1 cellular context compared by ENCODE assay signal in the genomic region with DNA sequence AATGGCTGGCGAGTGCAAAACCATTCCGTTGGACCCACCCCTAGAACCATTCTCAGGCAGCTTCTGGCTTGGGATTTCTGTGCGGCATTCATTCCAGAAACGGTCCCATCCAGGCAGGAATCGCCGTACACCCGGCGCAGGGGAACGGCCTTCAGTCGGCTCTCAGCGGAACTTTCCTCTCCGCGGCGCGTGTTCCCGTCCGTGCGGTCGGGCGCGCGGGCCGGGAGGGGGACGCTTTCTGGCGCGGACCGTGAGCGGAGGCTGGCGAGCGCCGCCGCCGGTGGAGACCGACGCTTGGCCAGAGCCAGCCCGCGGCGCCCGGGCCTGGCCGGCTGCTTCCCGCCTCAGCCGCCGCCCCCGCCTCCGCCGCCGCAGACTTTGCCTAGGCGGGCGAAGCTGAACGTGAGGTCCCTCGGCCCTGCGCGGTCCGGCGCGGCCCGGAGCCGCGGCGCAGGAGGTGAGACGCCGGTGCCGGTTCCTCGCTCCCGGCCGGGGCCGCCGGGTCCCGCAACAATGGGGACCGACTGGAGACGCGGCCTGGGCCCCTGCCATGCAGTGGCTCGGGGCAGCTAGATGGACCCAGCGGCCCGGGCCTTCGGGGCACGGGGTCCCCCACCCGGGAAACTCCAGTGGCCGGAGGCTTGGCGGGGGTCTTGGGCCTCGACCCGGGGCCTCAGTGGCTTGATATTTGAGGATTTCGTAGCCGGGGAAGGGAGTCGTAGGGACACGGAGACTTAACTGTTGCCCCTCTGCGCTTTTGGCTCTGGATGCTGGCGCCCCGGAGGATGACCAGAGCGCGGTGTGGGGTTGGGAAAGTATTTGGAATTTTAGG.
TF ChIP-seq lines count a peak whose summit lies in the region.

A gene with protein sequence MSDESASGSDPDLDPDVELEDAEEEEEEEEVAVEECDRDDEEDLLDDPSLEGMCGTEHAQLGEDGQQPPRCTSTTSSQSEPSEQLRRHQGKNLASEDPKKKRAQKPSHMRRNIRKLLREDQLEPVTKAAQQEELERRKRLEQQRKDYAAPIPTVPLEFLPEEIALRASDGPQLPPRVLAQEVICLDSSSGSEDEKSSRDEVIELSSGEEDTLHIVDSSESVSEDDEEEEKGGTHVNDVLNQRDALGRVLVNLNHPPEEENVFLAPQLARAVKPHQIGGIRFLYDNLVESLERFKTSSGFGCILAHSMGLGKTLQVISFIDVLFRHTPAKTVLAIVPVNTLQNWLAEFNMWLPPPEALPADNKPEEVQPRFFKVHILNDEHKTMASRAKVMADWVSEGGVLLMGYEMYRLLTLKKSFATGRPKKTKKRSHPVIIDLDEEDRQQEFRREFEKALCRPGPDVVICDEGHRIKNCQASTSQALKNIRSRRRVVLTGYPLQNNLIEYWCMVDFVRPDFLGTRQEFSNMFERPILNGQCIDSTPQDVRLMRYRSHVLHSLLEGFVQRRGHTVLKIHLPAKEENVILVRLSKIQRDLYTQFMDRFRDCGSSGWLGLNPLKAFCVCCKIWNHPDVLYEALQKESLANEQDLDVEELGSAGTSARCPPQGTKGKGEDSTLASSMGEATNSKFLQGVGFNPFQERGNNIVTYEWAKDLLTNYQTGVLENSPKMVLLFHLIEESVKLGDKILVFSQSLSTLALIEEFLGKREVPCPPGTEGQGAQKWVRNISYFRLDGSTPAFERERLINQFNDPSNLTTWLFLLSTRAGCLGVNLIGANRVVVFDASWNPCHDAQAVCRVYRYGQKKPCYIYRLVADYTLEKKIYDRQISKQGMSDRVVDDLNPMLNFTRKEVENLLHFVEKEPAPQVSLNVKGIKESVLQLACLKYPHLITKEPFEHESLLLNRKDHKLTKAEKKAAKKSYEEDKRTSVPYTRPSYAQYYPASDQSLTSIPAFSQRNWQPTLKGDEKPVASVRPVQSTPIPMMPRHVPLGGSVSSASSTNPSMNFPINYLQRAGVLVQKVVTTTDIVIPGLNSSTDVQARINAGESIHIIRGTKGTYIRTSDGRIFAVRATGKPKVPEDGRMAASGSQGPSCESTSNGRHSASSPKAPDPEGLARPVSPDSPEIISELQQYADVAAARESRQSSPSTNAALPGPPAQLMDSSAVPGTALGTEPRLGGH (N-terminal part only) (plus strand): TSS at position 261 of the 832 bp plus-strand sequence. CDS start 51,702 bp downstream, outside the sequence.

TF ChIP-seq in K562, 482 proteins besides CTCF, POLR2A, EP300 and RAD21 (continued from another document and continues in another):
- TF ChIP-seq CHD7 (IDR thresholded peaks at IDR 0.05; ENCODE audit: low read depth, low read length) (peak; percentile 50), YY1 (IDR thresholded peaks at IDR 0.05; ENCODE audit: borderline replicate concordance in 1 of 3, control insufficient read depth in 1 of 3, extremely low read depth in 1 of 3, insufficient read depth in 3 of 3, insufficient read length in 1 of 3, insufficient replicate concordance in 2 of 3, low read depth in 1 of 3, low read length in 2 of 3) (peak in 2 of 3 experiments; percentile 60 to 69), MCM2 (IDR thresholded peaks at IDR 0.05; ENCODE audit: low read depth) (no peak), ZEB2 (IDR thresholded peaks at IDR 0.05) (peak; percentile 86), GTF2A2 (tag; IDR thresholded peaks at IDR 0.05) (0 out of 2 replicates have a peak, but pooled peaks have one; percentile 42), ILK (tag; IDR thresholded peaks at IDR 0.05; ENCODE audit: borderline replicate concordance, low read depth) (no peak), PRPF4 (IDR thresholded peaks at IDR 0.05; ENCODE audit: insufficient read depth, low read depth, low read length, poor library complexity, severe bottlenecking) (no peak), CCNT2 (IDR thresholded peaks at IDR 0.05; ENCODE audit: borderline replicate concordance, extremely low read depth, insufficient read length, low read depth, low read length) (peak; percentile 60), MEIS2 (IDR thresholded peaks at IDR 0.05; ENCODE audit: partially characterized antibody) (no peak), MED1 (CRISPR knock-in tag; IDR thresholded peaks at IDR 0.05; ENCODE audit: borderline replicate concordance) (0 out of 2 replicates have a peak, but pooled peaks have one; percentile 45), BRF1 (IDR thresholded peaks at IDR 0.05; ENCODE audit: borderline replicate concordance, extremely low read depth, insufficient read length) (no peak), ZNF324 (CRISPR knock-in tag; IDR thresholded peaks at IDR 0.05) (no peak), XRCC5 (IDR thresholded peaks at IDR 0.05; ENCODE audit: low read depth, low read length) (peak; percentile 95), SNIP1 (IDR thresholded peaks at IDR 0.05; ENCODE audit: low read depth) (no peak), ZBED1 (IDR thresholded peaks at IDR 0.05) (no peak)
- TF ChIP-seq, protein P1, sequence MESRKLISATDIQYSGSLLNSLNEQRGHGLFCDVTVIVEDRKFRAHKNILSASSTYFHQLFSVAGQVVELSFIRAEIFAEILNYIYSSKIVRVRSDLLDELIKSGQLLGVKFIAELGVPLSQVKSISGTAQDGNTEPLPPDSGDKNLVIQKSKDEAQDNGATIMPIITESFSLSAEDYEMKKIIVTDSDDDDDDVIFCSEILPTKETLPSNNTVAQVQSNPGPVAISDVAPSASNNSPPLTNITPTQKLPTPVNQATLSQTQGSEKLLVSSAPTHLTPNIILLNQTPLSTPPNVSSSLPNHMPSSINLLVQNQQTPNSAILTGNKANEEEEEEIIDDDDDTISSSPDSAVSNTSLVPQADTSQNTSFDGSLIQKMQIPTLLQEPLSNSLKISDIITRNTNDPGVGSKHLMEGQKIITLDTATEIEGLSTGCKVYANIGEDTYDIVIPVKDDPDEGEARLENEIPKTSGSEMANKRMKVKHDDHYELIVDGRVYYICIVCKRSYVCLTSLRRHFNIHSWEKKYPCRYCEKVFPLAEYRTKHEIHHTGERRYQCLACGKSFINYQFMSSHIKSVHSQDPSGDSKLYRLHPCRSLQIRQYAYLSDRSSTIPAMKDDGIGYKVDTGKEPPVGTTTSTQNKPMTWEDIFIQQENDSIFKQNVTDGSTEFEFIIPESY (CRISPR knock-in tag; IDR thresholded peaks at IDR 0.05) = 0 out of 2 replicates have a peak, but pooled peaks have one; percentile 61
- TF ChIP-seq, protein P2, sequence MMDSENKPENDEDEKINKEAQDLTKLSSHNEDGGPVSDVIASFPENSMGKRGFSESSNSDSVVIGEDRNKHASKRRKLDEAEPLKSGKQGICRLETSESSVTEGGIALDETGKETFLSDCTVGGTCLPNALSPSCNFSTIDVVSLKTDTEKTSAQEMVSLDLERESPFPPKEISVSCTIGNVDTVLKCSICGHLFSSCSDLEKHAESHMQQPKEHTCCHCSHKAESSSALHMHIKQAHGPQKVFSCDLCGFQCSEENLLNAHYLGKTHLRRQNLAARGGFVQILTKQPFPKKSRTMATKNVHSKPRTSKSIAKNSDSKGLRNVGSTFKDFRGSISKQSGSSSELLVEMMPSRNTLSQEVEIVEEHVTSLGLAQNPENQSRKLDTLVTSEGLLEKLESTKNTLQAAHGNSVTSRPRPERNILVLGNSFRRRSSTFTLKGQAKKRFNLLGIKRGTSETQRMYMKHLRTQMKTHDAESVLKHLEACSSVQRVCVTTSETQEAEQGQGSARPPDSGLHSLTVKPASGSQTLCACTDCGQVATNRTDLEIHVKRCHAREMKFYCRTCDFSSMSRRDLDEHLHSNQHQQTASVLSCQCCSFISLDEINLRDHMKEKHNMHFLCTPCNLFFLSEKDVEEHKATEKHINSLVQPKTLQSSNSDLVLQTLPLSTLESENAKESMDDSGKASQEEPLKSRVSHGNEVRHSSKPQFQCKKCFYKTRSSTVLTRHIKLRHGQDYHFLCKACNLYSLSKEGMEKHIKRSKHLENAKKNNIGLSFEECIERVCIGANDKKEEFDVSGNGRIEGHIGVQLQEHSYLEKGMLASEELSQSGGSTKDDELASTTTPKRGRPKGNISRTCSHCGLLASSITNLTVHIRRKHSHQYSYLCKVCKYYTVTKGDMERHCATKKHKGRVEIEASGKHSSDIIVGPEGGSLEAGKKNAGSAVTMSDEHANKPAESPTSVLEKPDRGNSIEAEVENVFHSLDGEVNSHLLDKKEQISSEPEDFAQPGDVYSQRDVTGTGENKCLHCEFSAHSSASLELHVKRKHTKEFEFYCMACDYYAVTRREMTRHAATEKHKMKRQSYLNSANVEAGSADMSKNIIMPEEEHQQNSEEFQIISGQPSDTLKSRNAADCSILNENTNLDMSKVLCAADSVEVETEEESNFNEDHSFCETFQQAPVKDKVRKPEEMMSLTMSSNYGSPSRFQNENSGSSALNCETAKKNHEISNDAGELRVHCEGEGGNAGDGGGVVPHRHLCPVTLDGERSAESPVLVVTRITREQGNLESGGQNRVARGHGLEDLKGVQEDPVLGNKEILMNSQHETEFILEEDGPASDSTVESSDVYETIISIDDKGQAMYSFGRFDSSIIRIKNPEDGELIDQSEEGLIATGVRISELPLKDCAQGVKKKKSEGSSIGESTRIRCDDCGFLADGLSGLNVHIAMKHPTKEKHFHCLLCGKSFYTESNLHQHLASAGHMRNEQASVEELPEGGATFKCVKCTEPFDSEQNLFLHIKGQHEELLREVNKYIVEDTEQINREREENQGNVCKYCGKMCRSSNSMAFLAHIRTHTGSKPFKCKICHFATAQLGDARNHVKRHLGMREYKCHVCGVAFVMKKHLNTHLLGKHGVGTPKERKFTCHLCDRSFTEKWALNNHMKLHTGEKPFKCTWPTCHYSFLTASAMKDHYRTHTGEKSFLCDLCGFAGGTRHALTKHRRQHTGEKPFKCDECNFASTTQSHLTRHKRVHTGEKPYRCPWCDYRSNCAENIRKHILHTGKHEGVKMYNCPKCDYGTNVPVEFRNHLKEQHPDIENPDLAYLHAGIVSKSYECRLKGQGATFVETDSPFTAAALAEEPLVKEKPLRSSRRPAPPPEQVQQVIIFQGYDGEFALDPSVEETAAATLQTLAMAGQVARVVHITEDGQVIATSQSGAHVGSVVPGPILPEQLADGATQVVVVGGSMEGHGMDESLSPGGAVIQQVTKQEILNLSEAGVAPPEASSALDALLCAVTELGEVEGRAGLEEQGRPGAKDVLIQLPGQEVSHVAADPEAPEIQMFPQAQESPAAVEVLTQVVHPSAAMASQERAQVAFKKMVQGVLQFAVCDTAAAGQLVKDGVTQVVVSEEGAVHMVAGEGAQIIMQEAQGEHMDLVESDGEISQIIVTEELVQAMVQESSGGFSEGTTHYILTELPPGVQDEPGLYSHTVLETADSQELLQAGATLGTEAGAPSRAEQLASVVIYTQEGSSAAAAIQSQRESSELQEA (IDR thresholded peaks at IDR 0.05; ENCODE audit: low read depth) = no peak
